8 cellular contexts compared by ENCODE assay signal in genomic region chr7:99112097-99112496, GRCh38. TPM values are rescaled to one million over a fixed set of nuclear protein-coding genes. Genes with fewer than 3 reads are reported as not detected.
DNase-seq lines count a peak whose midpoint lies in the region; ATAC-seq and TF ChIP-seq lines count a peak whose summit lies in the region.

No MANE protein-coding gene starts in this region.

- TF ChIP-seq CTCF in DOHH2 (IDR thresholded peaks at IDR 0.05; ENCODE audit: low read depth, low read length, poor library complexity, severe bottlenecking): no peak
- TF ChIP-seq CTCF in left ventricle myocardium inferior (IDR thresholded peaks at IDR 0.05; ENCODE audit: borderline replicate concordance): no peak
- no peak for TF ChIP-seq CTCF in testis (IDR thresholded peaks at IDR 0.05)

- H3K9me3 ChIP-seq in DOHH2 (ENCODE audit: control insufficient read depth, insufficient read depth, low read length) (no peaks in the 10 kb centered on the region), HUES48 (ENCODE audit: control insufficient read depth, insufficient read depth, low read length) (no peaks in the 10 kb centered on the region), left ventricle myocardium inferior (replicated peaks) (peaks cover 6% of the 10 kb centered on the region), testis (no peaks in the 10 kb centered on the region)

- WGBS in testis, 2 donors: 88 to 90% methylated on average over 2 of the region's 2 CpGs

- peaks cover 4% of the 10 kb centered on the region; the same call in 1 of the 2 replicates for H3F3A ChIP-seq in DOHH2 (ENCODE audit: control insufficient read depth, insufficient read depth)

- H3K27ac ChIP-seq in DOHH2 (ENCODE audit: low read depth, low read length) (no peak overlapping the region), HUES48 (ENCODE audit: low read depth, low read length) (peak overlapping the region; percentile 46), left ventricle myocardium inferior (replicated peaks) (no peak overlapping the region), testis (no peak overlapping the region)

- H3K4me2 ChIP-seq in DOHH2 (ENCODE audit: low read length): peak overlapping the region; percentile 5; the same call in 1 of the 2 replicates

- H3K27me3 ChIP-seq in DOHH2 (ENCODE audit: control insufficient read depth, low read length): no peaks in the 10 kb centered on the region
- no peaks in the 10 kb centered on the region for H3K27me3 ChIP-seq in HUES48 (ENCODE audit: control insufficient read depth, insufficient read depth, low read length)
- H3K27me3 ChIP-seq in left ventricle myocardium inferior (ENCODE audit: low read depth): no peaks in the 10 kb centered on the region
- H3K27me3 ChIP-seq in testis: no peaks in the 10 kb centered on the region

- peaks cover 4% of the 10 kb centered on the region for H4K20me1 ChIP-seq in DOHH2 (ENCODE audit: control insufficient read depth, insufficient read depth, low read depth, low read length)

- intact Hi-C loops in left ventricle myocardium inferior (cut with micrococcal nuclease): no loop called here
- intact Hi-C loops in testis (cut with DNase I; ENCODE audit: low total_unique reads): no loop called here

- H3K9ac ChIP-seq in HUES48 (ENCODE audit: low read depth, low read length): no peak overlapping the region

- H3K4me3 ChIP-seq in DOHH2 (ENCODE audit: low read length) (no peak overlapping the region), HUES48 (ENCODE audit: low read depth, low read length) (no peak overlapping the region), left ventricle myocardium inferior (no peak overlapping the region), testis (no peak overlapping the region)

- ATAC-seq in GM21515 (IDR thresholded peaks at IDR 0.05; ENCODE audit: unreplicated experiment): peak; percentile 87

- H3K36me3 ChIP-seq in DOHH2 (ENCODE audit: control insufficient read depth, low read length): no peaks in the 10 kb centered on the region
- no peaks in the 10 kb centered on the region for H3K36me3 ChIP-seq in HUES48 (ENCODE audit: control insufficient read depth, insufficient read depth, low read length)
- H3K36me3 ChIP-seq in left ventricle myocardium inferior: no peaks in the 10 kb centered on the region
- H3K36me3 ChIP-seq in testis (ENCODE audit: low read depth, missing control alignments): no peaks in the 10 kb centered on the region

- no peak for TF ChIP-seq POLR2A in testis (IDR thresholded peaks at IDR 0.05)

- H3K4me1 ChIP-seq in DOHH2 (ENCODE audit: control insufficient read depth, low read length) (peaks cover 12% of the 10 kb centered on the region), HUES48 (ENCODE audit: control insufficient read depth, insufficient read depth, low read length) (peaks cover 45% of the 10 kb centered on the region), left ventricle myocardium inferior (peaks cover 34% of the 10 kb centered on the region), testis (peaks cover 13% of the 10 kb centered on the region)

- H3K79me2 ChIP-seq in DOHH2 (ENCODE audit: control insufficient read depth, low read length): peaks cover 91% of the 10 kb centered on the region

- H3K9me2 ChIP-seq in DOHH2 (replicated peaks; ENCODE audit: control insufficient read depth, low read length): no peaks in the 10 kb centered on the region

- DNase-seq in iris pigment epithelial cell (ENCODE audit: low read depth): peak; percentile 45
- no peak for DNase-seq in ureter (ENCODE audit: low spot score)
- no peak for DNase-seq in mesenteric fat pad (ENCODE audit: low spot score)
- no peak for DNase-seq in left ventricle myocardium inferior
- no peak for DNase-seq in testis

RNA-seq across cellular contexts. Expression of gene SMURF1, which starts 31.8 kb away (rescaled TPM):
- total RNA-seq in ureter (40.9 TPM), mesenteric fat pad (31.2 TPM), left ventricle myocardium inferior (10.0 TPM), testis (10 to 100 TPM; 34.5 to 46.9 TPM)
- 79.5 TPM for polyA plus RNA-seq in testis (ENCODE audit: insufficient read depth, low read depth, low replicate concordance)
